ENCODE assay signal across 32 cellular contexts in the genomic region with DNA sequence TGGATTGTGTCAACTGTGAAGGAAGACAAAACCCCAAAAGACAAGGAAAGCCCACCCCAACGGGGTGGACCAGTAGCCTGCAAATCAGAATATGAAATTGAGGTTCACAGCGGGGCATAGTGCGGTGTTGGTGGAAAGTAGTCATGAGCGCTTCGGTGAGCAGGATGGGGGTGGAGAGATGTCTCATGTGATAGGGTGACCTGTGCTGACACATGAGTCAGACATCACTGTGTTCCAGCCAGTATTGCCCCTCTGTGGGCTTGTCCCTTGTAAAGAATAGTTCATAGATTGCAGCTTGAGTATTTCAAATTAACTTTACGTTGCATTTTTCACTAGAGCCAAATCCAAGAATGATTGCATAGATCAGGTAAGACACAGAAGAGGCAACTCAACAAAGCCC.
"Had no signal": no experiment of that assay in that cellular context is flagged by ENCODE, and none has a peak within 500 bp of the region (broad histone marks: within the 10 kb centered on the region; RNA-seq: fewer than 3 reads in every experiment).

No MANE protein-coding gene starts in this region.

- H3K27ac ChIP-seq: neutrophil, pancreas, psoas muscle, skin epidermis, spleen, suprapubic skin, testis, tibial artery, transverse colon, upper lobe of left lung, vagina had no signal

- H3K4me1 ChIP-seq: pancreas, psoas muscle, spleen, suprapubic skin, testis, tibial artery, upper lobe of left lung had no signal

- H3K4me1 Mint-ChIP-seq: stimulated activated memory B cell treated with anti-CD40 and anti-IgM and Interleukin-4, amounts not matched to agents 10 μg/mL and 1 μg/mL and 100 μg/mL, for 72 hours had no signal

- FAIRE-seq: pancreas, urothelium cell line had no signal

- H3K4me2 ChIP-seq: smooth muscle cell had no signal

- H3K9me3 Mint-ChIP-seq: natural killer cell treated with Interleukin-12 subunit alpha and Interleukin-12 subunit beta and Interleukin-15 and Interleukin-18, amount 100 ng/mL, for 72 hours had no signal

- ATAC-seq: naive thymus-derived CD8-positive, alpha-beta T cell; natural killer cell treated with Interleukin-12 subunit alpha and Interleukin-12 subunit beta and Interleukin-15 and Interleukin-18, amount 100 ng/mL, for 72 hours; pancreas; psoas muscle; right cardiac atrium; sciatic nerve; stimulated activated memory B cell treated with anti-CD40 and anti-IgM and Interleukin-4, amounts not matched to agents 10 μg/mL and 1 μg/mL and 100 μg/mL, for 72 hours; stimulated activated naive CD8-positive, alpha-beta T cell treated with anti-CD3 and anti-CD28 coated beads, Interleukin-15, amount 100 ng/mL, for 72 hours; stimulated activated naive CD8-positive, alpha-beta T cell treated with anti-CD3 and anti-CD28 coated beads, Interleukin-15, Interleukin-2, amounts not matched to agents 100 U/mL and 50 U/mL, for 24 hours had no signal

- H3K27me3 Mint-ChIP-seq: naive thymus-derived CD8-positive, alpha-beta T cell; natural killer cell treated with Interleukin-12 subunit alpha and Interleukin-12 subunit beta and Interleukin-15 and Interleukin-18, amount 100 ng/mL, for 72 hours; progenitor cell of endocrine pancreas; stimulated activated memory B cell treated with anti-CD40 and anti-IgM and Interleukin-4, amounts not matched to agents 10 μg/mL and 1 μg/mL and 100 μg/mL, for 72 hours; stimulated activated naive CD8-positive, alpha-beta T cell treated with anti-CD3 and anti-CD28 coated beads, Interleukin-15, amount 100 ng/mL, for 72 hours had no signal

- H3K27ac Mint-ChIP-seq: natural killer cell treated with Interleukin-12 subunit alpha and Interleukin-12 subunit beta and Interleukin-15 and Interleukin-18, amount 100 ng/mL, for 72 hours; nephron progenitor cell; progenitor cell of endocrine pancreas; stimulated activated memory B cell treated with anti-CD40 and anti-IgM and Interleukin-4, amounts not matched to agents 10 μg/mL and 1 μg/mL and 100 μg/mL, for 72 hours; stimulated activated naive CD8-positive, alpha-beta T cell treated with anti-CD3 and anti-CD28 coated beads, Interleukin-15, amount 100 ng/mL, for 72 hours had no signal

- H3K36me3 ChIP-seq: neutrophil, pancreas, spleen, suprapubic skin, vagina had no signal

- H3K27me3 ChIP-seq: neutrophil, pancreas, spleen, suprapubic skin, testis, tibial artery, transverse colon, upper lobe of left lung, vagina had no signal

- H3K4me3 Mint-ChIP-seq: natural killer cell treated with Interleukin-12 subunit alpha and Interleukin-12 subunit beta and Interleukin-15 and Interleukin-18, amount 100 ng/mL, for 72 hours; nephron progenitor cell; neural crest cell; stimulated activated memory B cell treated with anti-CD40 and anti-IgM and Interleukin-4, amounts not matched to agents 10 μg/mL and 1 μg/mL and 100 μg/mL, for 72 hours; stimulated activated naive CD8-positive, alpha-beta T cell treated with anti-CD3 and anti-CD28 coated beads, Interleukin-15, amount 100 ng/mL, for 72 hours had no signal

- H3K4me3 ChIP-seq: pancreas, psoas muscle, skin epidermis, smooth muscle cell, spleen, suprapubic skin, testis, tibial artery, transverse colon, upper lobe of left lung, vagina had no signal

- H3K9me3 ChIP-seq: neutrophil, pancreas, testis had no signal

- DNase-seq: naive thymus-derived CD8-positive, alpha-beta T cell; nephron progenitor cell; nucleus accumbens; pancreas; posterior cingulate gyrus; psoas muscle; right cardiac atrium; spleen; stimulated activated CD4-positive, alpha-beta T cell treated with anti-CD3 and anti-CD28 coated beads, Interleukin-12 subunit alpha, Interleukin-12 subunit beta, amount 100 ng/mL, for 4 hours; stimulated activated CD4-positive, alpha-beta T cell treated with anti-CD3 and anti-CD28 coated beads, Interleukin-1b, Interleukin-23, amount 100 ng/mL, for 48 hours; stimulated activated CD4-positive, alpha-beta T cell treated with anti-CD3 and anti-CD28 coated beads, Interleukin-4, amount 100 ng/mL, for 1 hour; stimulated activated CD4-positive, alpha-beta T cell treated with anti-CD3 and anti-CD28 coated beads, Interleukin-4, amount 100 ng/mL, for 4 hours; stimulated activated CD8-positive, alpha-beta memory T cell treated with anti-CD3 and anti-CD28 coated beads, Interleukin-4, amount 100 ng/mL, for 48 hours; stimulated activated naive CD4-positive, alpha-beta T cell; stimulated activated naive CD8-positive, alpha-beta T cell treated with anti-CD3 and anti-CD28 coated beads, Interleukin-15, amount 100 ng/mL, for 72 hours; stimulated activated naive CD8-positive, alpha-beta T cell treated with anti-CD3 and anti-CD28 coated beads, Interleukin-15, Interleukin-2, amounts not matched to agents 100 U/mL and 50 U/mL, for 24 hours; substantia nigra; testis; tibial artery; transverse colon; upper lobe of left lung had no signal
